11 cellular contexts compared by ENCODE assay signal in genomic region chr5:109743770-109744212, GRCh38. TPM values are rescaled to one million over a fixed set of nuclear protein-coding genes. Genes with fewer than 3 reads are reported as not detected.
DNase-seq lines count a peak whose midpoint lies in the region; ATAC-seq and TF ChIP-seq lines count a peak whose summit lies in the region.
"Had no signal": no experiment of that assay in that cellular context is flagged by ENCODE, and none has a peak within 500 bp of the region (broad histone marks: within the 10 kb centered on the region; RNA-seq: fewer than 3 reads in every experiment).

No MANE protein-coding gene starts in this region.

- DNase-seq in HFFc6 (peak; percentile 98), WTC11 (ENCODE audit: low spot score) (no peak), left cardiac atrium (no peak), smooth muscle cell (lab: John Stamatoyannopoulos, UW; ENCODE audit: unreplicated experiment) (no peak), suprapubic skin (ENCODE audit: low spot score in 2 of 2) (no peak), transverse colon (no peak)
- DNase-seq in effector memory CD4-positive, alpha-beta T cell = no peak
- no peak for DNase-seq in activated CD4-positive, alpha-beta T cell treated with anti-CD3 and anti-CD28 coated beads, Interleukin-2, amount 50 U/mL, for 48 hours
- DNase-seq: activated T-cell treated with anti-CD3 and anti-CD28 coated beads for 4 hours; naive B cell; stimulated activated naive CD8-positive, alpha-beta T cell treated with anti-CD3 and anti-CD28 coated beads, Interleukin-15, amount 100 ng/mL, for 72 hours had no signal

- H3K4me2 ChIP-seq in smooth muscle cell = peak overlapping the region; percentile 58

- WGBS in smooth muscle cell (ENCODE audit: low lambda C conversion rate) = 0% methylated on average over 3 of the region's 3 CpGs
- WGBS in suprapubic skin = 72% methylated on average over 3 of the region's 3 CpGs
- 61 to 63% methylated on average over 3 of the region's 3 CpGs for WGBS in transverse colon (ENCODE audit: low coverage in 1 of 2), 2 donors

- H3K4me1 ChIP-seq in smooth muscle cell (ENCODE audit: low read depth) (peaks cover 46% of the 10 kb centered on the region), suprapubic skin (peaks cover 14% of the 10 kb centered on the region), transverse colon (peaks cover 0 to 14% (median 9%) of the 10 kb centered on the region in 4 donors)
- H3K4me1 ChIP-seq in effector memory CD4-positive, alpha-beta T cell (ENCODE audit: control insufficient read depth, insufficient read depth, low read length, poor library complexity, severe bottlenecking) = no peaks in the 10 kb centered on the region

- intact Hi-C loops in left cardiac atrium (cut with DNase I) = no loop called here
- intact Hi-C loops in transverse colon (cut with DNase I; ENCODE audit: low total_unique reads) = no loop called here

- H3K9me3 Mint-ChIP-seq in HFFc6 (peaks cover 4% of the 10 kb centered on the region; the same call in 1 of the 2 replicates), WTC11 (no peaks in the 10 kb centered on the region)
- H3K9me3 Mint-ChIP-seq: stimulated activated naive CD8-positive, alpha-beta T cell treated with anti-CD3 and anti-CD28 coated beads, Interleukin-15, amount 100 ng/mL, for 72 hours had no signal

- POLR2A ChIA-PET in WTC11 (lab: Charles Lee) = no interaction called here

- peaks cover 26% of the 10 kb centered on the region for H3K79me2 ChIP-seq in smooth muscle cell (ENCODE audit: low read depth)

- in situ Hi-C loops in transverse colon (cut with MboI; ENCODE audit: low pct_ligation_motif_present in 1 of 4, low pct_unique_long_range_greater_than_20kb in 1 of 4, low sequenced_read_pairs in 3 of 4) = no loop called here

- H3K4me3 Mint-ChIP-seq in HFFc6 (peak overlapping the region; percentile 75), WTC11 (no peak overlapping the region)
- H3K4me3 Mint-ChIP-seq: stimulated activated naive CD8-positive, alpha-beta T cell treated with anti-CD3 and anti-CD28 coated beads, Interleukin-15, amount 100 ng/mL, for 72 hours had no signal

- ATAC-seq in WTC11 (peak; percentile 29; the same call in 1 of the 2 replicates), left cardiac atrium (peak; percentile 23 to 85)
- ATAC-seq: stimulated activated naive CD8-positive, alpha-beta T cell treated with anti-CD3 and anti-CD28 coated beads, Interleukin-15, amount 100 ng/mL, for 72 hours had no signal

- H3K27ac Mint-ChIP-seq in HFFc6 (peak overlapping the region; percentile 96), WTC11 (peak overlapping the region; percentile 94)

- H3K4me1 Mint-ChIP-seq in HFFc6 (ENCODE audit: low read depth) (peaks cover 82% of the 10 kb centered on the region), WTC11 (peaks cover 68% of the 10 kb centered on the region)

- CTCF ChIA-PET in WTC11 (lab: Charles Lee) = no interaction called here

- H3K4me3 ChIP-seq in smooth muscle cell (no peak overlapping the region), suprapubic skin (no peak overlapping the region), transverse colon (no peak overlapping the region)
- no peak overlapping the region for H3K4me3 ChIP-seq in effector memory CD4-positive, alpha-beta T cell (ENCODE audit: insufficient read depth, low read depth, low read length, poor library complexity, severe bottlenecking)

- H3F3A ChIP-seq in smooth muscle cell (ENCODE audit: low read depth) = peaks cover 18% of the 10 kb centered on the region

- H3K36me3 ChIP-seq in smooth muscle cell (ENCODE audit: low read depth) = no peaks in the 10 kb centered on the region
- no peaks in the 10 kb centered on the region for H3K36me3 ChIP-seq in suprapubic skin
- no peaks in the 10 kb centered on the region for H3K36me3 ChIP-seq in transverse colon
- peaks cover 4% of the 10 kb centered on the region for H3K36me3 ChIP-seq in effector memory CD4-positive, alpha-beta T cell (ENCODE audit: control insufficient read depth, insufficient read depth, low read length)

- H3K27me3 ChIP-seq in smooth muscle cell (ENCODE audit: low read depth) = no peaks in the 10 kb centered on the region
- H3K27me3 ChIP-seq in suprapubic skin = no peaks in the 10 kb centered on the region
- no peaks in the 10 kb centered on the region for H3K27me3 ChIP-seq in transverse colon
- no peaks in the 10 kb centered on the region for H3K27me3 ChIP-seq in effector memory CD4-positive, alpha-beta T cell (replicated peaks; ENCODE audit: control insufficient read depth, insufficient read depth, low read length, poor library complexity, severe bottlenecking)

- TF ChIP-seq EP300 in suprapubic skin (IDR thresholded peaks at IDR 0.05) (no peak), transverse colon (IDR thresholded peaks at IDR 0.05; ENCODE audit: low read depth) (no peak)

- TF ChIP-seq POLR2A in suprapubic skin (IDR thresholded peaks at IDR 0.05) (no peak), transverse colon (IDR thresholded peaks at IDR 0.05) (no peak)

- no peaks in the 10 kb centered on the region for H4K20me1 ChIP-seq in smooth muscle cell (ENCODE audit: low read depth)

- H3K9ac ChIP-seq in smooth muscle cell (ENCODE audit: low read depth) = peak overlapping the region; percentile 68

- H3K9me3 ChIP-seq in smooth muscle cell (replicated peaks; ENCODE audit: low read depth) = no peaks in the 10 kb centered on the region
- no peaks in the 10 kb centered on the region for H3K9me3 ChIP-seq in suprapubic skin
- no peaks in the 10 kb centered on the region for H3K9me3 ChIP-seq in transverse colon
- no peaks in the 10 kb centered on the region for H3K9me3 ChIP-seq in effector memory CD4-positive, alpha-beta T cell (ENCODE audit: control insufficient read depth, low read length)

- H3K27ac ChIP-seq in smooth muscle cell (ENCODE audit: low read depth) (peak overlapping the region; percentile 94), suprapubic skin (no peak overlapping the region), transverse colon (no peak overlapping the region)
- H3K27ac ChIP-seq in effector memory CD4-positive, alpha-beta T cell (ENCODE audit: insufficient read depth, low read length, poor library complexity, severe bottlenecking) = no peak overlapping the region

- TF ChIP-seq CTCF in HFFc6 (IDR thresholded peaks at IDR 0.05) (no peak), WTC11 (IDR thresholded peaks at IDR 0.05) (no peak), smooth muscle cell (IDR thresholded peaks at IDR 0.05; ENCODE audit: borderline replicate concordance, insufficient read depth, poor library complexity, severe bottlenecking) (no peak), suprapubic skin (IDR thresholded peaks at IDR 0.05) (no peak), transverse colon (IDR thresholded peaks at IDR 0.05) (no peak)

- no peaks in the 10 kb centered on the region; the same call in 1 of the 2 replicates for H3K27me3 Mint-ChIP-seq in HFFc6 (ENCODE audit: insufficient read depth)
- H3K27me3 Mint-ChIP-seq in WTC11 (ENCODE audit: low read depth) = no peaks in the 10 kb centered on the region
- H3K27me3 Mint-ChIP-seq: naive B cell; stimulated activated naive CD8-positive, alpha-beta T cell treated with anti-CD3 and anti-CD28 coated beads, Interleukin-15, amount 100 ng/mL, for 72 hours had no signal

- H2AFZ ChIP-seq in smooth muscle cell (ENCODE audit: low read depth) = no peak overlapping the region

- H3K36me3 Mint-ChIP-seq in HFFc6 (ENCODE audit: low read depth) (peaks cover 16% of the 10 kb centered on the region), WTC11 (peaks cover 3% of the 10 kb centered on the region; the same call in 1 of the 2 replicates)

TF ChIP-seq in WTC11, 78 proteins besides CTCF, POLR2A, EP300 and RAD21:
- TF ChIP-seq CREM (CRISPR knock-in tag; IDR thresholded peaks at IDR 0.05) = no peak
- 0 out of 2 replicates have a peak, but pooled peaks have one; percentile 7 for TF ChIP-seq TEAD1 (CRISPR knock-in tag; IDR thresholded peaks at IDR 0.05)

RNA-seq across cellular contexts. Expression of gene MAN2A1, which starts 54.1 kb away (rescaled TPM):
- total RNA-seq in HFFc6 (2021; fragmentation: NEBNext Ultra II Directional; extraction: Animal tissue kit (Norgen Biotek cat#: 25700)) = 10 to 100 TPM; 29.1 to 47.7 (median 39.0) TPM
- 82.2 to 86.6 TPM (median 83.5 TPM) in 3 replicates for total RNA-seq in WTC11 (2021)
- total RNA-seq in left cardiac atrium = 10 to 100 TPM; 10.4 to 15.4 TPM
- 112 and 115 TPM in 2 replicates for total RNA-seq in smooth muscle cell
- polyA plus RNA-seq in smooth muscle cell = 20.3 and 31.4 TPM in 2 replicates
- 10 to 100 TPM; 37.0 to 45.9 (median 39.8) TPM for total RNA-seq in suprapubic skin
- 10 to 100 TPM; 39.2 to 95.3 (median 70.4) TPM for total RNA-seq in transverse colon
